19 cellular contexts compared by ENCODE assay signal in genomic region chr1:17434591-17434990, GRCh38. TPM values are rescaled to one million over a fixed set of nuclear protein-coding genes. Genes with fewer than 3 reads are reported as not detected.
DNase-seq lines count a peak whose midpoint lies in the region; ATAC-seq, FAIRE-seq and TF ChIP-seq lines count a peak whose summit lies in the region.
"Had no signal": no experiment of that assay in that cellular context is flagged by ENCODE, and none has a peak within 500 bp of the region (broad histone marks: within the 10 kb centered on the region; RNA-seq: fewer than 3 reads in every experiment).

No MANE protein-coding gene starts in this region.

- peak overlapping the region; percentile 89 to 99 (median 94); a peak in 20 of 22 replicates for H3K4me2 ChIP-seq in BLaER1 treated with 17β-estradiol and CSF1 and Interleukin-3, amounts not matched to agents 10 nM and 100 nM
- peak overlapping the region; percentile 96 for H3K4me2 ChIP-seq in GM23338

- H3K4me1 ChIP-seq in BLaER1 treated with 17β-estradiol and CSF1 and Interleukin-3, amounts not matched to agents 10 nM and 100 nM = peaks cover 56 to 75% (median 65%) of the 10 kb centered on the region in 10 experiments
- H3K4me1 ChIP-seq in GM23338 (ENCODE audit: insufficient read depth) (peaks cover 62% of the 10 kb centered on the region), small intestine (ENCODE audit: control insufficient read depth in 2 of 2, insufficient read depth in 1 of 2, low read depth in 1 of 2, low read length in 1 of 2) (no peaks in the 10 kb centered on the region)

- ATAC-seq in GM23338 (no peak), naive B cell (ENCODE audit: low read depth in 2 of 2) (no peak), HG03442 (IDR thresholded peaks at IDR 0.05; ENCODE audit: unreplicated experiment) (no peak)
- ATAC-seq: activated T-cell treated with anti-CD3 and anti-CD28 coated beads, Interleukin-2, amount 50 U/mL, for 4 hours; HCT116 had no signal

- H3K4me3 Mint-ChIP-seq in GM23338 = peak overlapping the region; percentile 83
- peak overlapping the region; percentile 42 for H3K4me3 Mint-ChIP-seq in activated naive CD8-positive, alpha-beta T cell
- peak overlapping the region in 5 of 8 donors; percentile 9 to 86 (median 58) for H3K4me3 Mint-ChIP-seq in naive B cell

- H3K79me2 ChIP-seq in GM23338 (replicated peaks; ENCODE audit: insufficient read depth) = peaks cover 92% of the 10 kb centered on the region

- no peaks in the 10 kb centered on the region for H3K27me3 ChIP-seq in BLaER1 treated with 17β-estradiol and CSF1 and Interleukin-3, amounts not matched to agents 10 nM and 100 nM
- H3K27me3 ChIP-seq in GM23338 (ENCODE audit: insufficient read depth) (no peaks in the 10 kb centered on the region), small intestine (ENCODE audit: control insufficient read depth in 2 of 2, insufficient read depth in 2 of 2, low read length in 2 of 2) (no peaks in the 10 kb centered on the region)
- H3K27me3 ChIP-seq: SJSA1 had no signal

- peaks cover 78 to 85% (median 79%) of the 10 kb centered on the region in 11 experiments for H4K20me1 ChIP-seq in BLaER1 treated with 17β-estradiol and CSF1 and Interleukin-3, amounts not matched to agents 10 nM and 100 nM
- H4K20me1 ChIP-seq in GM23338 (replicated peaks; ENCODE audit: insufficient read depth) = peaks cover 49% of the 10 kb centered on the region

- H3K36me3 Mint-ChIP-seq in GM23338 (ENCODE audit: low read depth) (peaks cover 88% of the 10 kb centered on the region), naive B cell (no peaks in the 10 kb centered on the region)
- no peaks in the 10 kb centered on the region for H3K36me3 Mint-ChIP-seq in activated naive CD8-positive, alpha-beta T cell

- DNase-seq in GM23338 (ENCODE audit: low spot score) (peak; percentile 54), naive B cell (no peak), small intestine (no peak), RCC 7860 (ENCODE audit: low spot score) (no peak), DMS 273 treated with DMSO at 0.1 percent for 48 hours (lab: John Stamatoyannopoulos, UW) (no peak)
- DNase-seq: activated CD4-positive, alpha-beta T cell treated with anti-CD3 and anti-CD28 coated beads for 48 hours; activated T-cell treated with anti-CD3 and anti-CD28 coated beads, Interleukin-2, amount 50 U/mL, for 4 hours; NCI-H1694; NCI-H510A; retina; substantia nigra had no signal

- WGBS in small intestine, 3 donors = 72 to 75% (median 73%) methylated on average over 9 of the region's 9 CpGs

- H3K27ac Mint-ChIP-seq in GM23338 (peak overlapping the region; percentile 88), naive B cell (peak overlapping the region in 1 of 6 donors; percentile 77)
- peak overlapping the region; percentile 12 for H3K27ac Mint-ChIP-seq in activated naive CD8-positive, alpha-beta T cell

- no peaks in the 10 kb centered on the region for H3K9me2 ChIP-seq in GM23338 (ENCODE audit: insufficient read depth)

- peaks cover 28% of the 10 kb centered on the region for H3K27me3 Mint-ChIP-seq in GM23338 (ENCODE audit: insufficient read depth, low read depth, poor library complexity)
- H3K27me3 Mint-ChIP-seq in activated naive CD8-positive, alpha-beta T cell = no peaks in the 10 kb centered on the region
- no peaks in the 10 kb centered on the region for H3K27me3 Mint-ChIP-seq in naive B cell

- FAIRE-seq in small intestine (lab: Jason Lieb, UNC) = no peak
- FAIRE-seq in RCC 7860 (lab: Jason Lieb, UNC) = no peak
- FAIRE-seq: D721Med, endometrium had no signal

- no peaks in the 10 kb centered on the region; a peak in 1 of 22 replicates for H3K9me3 ChIP-seq in BLaER1 treated with 17β-estradiol and CSF1 and Interleukin-3, amounts not matched to agents 10 nM and 100 nM (replicated peaks in 1 of 11)
- no peaks in the 10 kb centered on the region for H3K9me3 ChIP-seq in small intestine (ENCODE audit: control insufficient read depth, low read depth)

- H3K9me3 Mint-ChIP-seq in GM23338 = peaks cover 5% of the 10 kb centered on the region; the same call in 1 of the 3 replicates
- H3K9me3 Mint-ChIP-seq in activated naive CD8-positive, alpha-beta T cell (ENCODE audit: low read depth) = no peaks in the 10 kb centered on the region
- no peaks in the 10 kb centered on the region for H3K9me3 Mint-ChIP-seq in naive B cell
- H3K9me3 Mint-ChIP-seq: activated T-cell treated with anti-CD3 and anti-CD28 coated beads, Interleukin-2, amount 50 U/mL, for 4 hours had no signal

- no peak overlapping the region for H3K27ac ChIP-seq in BLaER1 treated with 17β-estradiol and CSF1 and Interleukin-3, amounts not matched to agents 10 nM and 100 nM
- H3K27ac ChIP-seq in GM23338 (ENCODE audit: low read depth) (peak overlapping the region; percentile 85), small intestine (ENCODE audit: low read depth in 1 of 2, low read length in 1 of 2) (no peak overlapping the region)
- H3K27ac ChIP-seq: SJSA1 had no signal

- peak overlapping the region in 3 of 10 experiments; percentile 38 to 100 (median 99); a peak in 2 of 20 replicates for H3K4me3 ChIP-seq in BLaER1 treated with 17β-estradiol and CSF1 and Interleukin-3, amounts not matched to agents 10 nM and 100 nM
- H3K4me3 ChIP-seq in GM23338 (peak overlapping the region; percentile 80), small intestine (ENCODE audit: low read depth in 1 of 2, low read length in 2 of 2) (no peak overlapping the region)
- H3K4me3 ChIP-seq: lung, SJSA1 had no signal

- H3K4me1 Mint-ChIP-seq in GM23338 (peaks cover 64% of the 10 kb centered on the region), naive B cell (peaks cover 25 to 62% (median 33%) of the 10 kb centered on the region in 3 donors)
- H3K4me1 Mint-ChIP-seq in activated naive CD8-positive, alpha-beta T cell (ENCODE audit: low read depth) = peaks cover 51% of the 10 kb centered on the region

- peaks cover 54% of the 10 kb centered on the region for H3F3A ChIP-seq in GM23338 (replicated peaks; ENCODE audit: low read depth)

- peaks cover 42 to 81% (median 76%) of the 10 kb centered on the region in 11 experiments for H3K36me3 ChIP-seq in BLaER1 treated with 17β-estradiol and CSF1 and Interleukin-3, amounts not matched to agents 10 nM and 100 nM
- H3K36me3 ChIP-seq in GM23338 (ENCODE audit: insufficient read depth) (peaks cover 24% of the 10 kb centered on the region), small intestine (ENCODE audit: control insufficient read depth in 2 of 2, insufficient read depth in 2 of 2, low read length in 2 of 2) (peaks cover 0 to 4% of the 10 kb centered on the region in 2 donors)

- peak overlapping the region in 6 of 11 experiments; percentile 25 to 100 (median 98); a peak in 5 of 22 replicates for H3K9ac ChIP-seq in BLaER1 treated with 17β-estradiol and CSF1 and Interleukin-3, amounts not matched to agents 10 nM and 100 nM

- no peak for TF ChIP-seq CTCF in GM23338 (conservative IDR thresholded peaks at IDR 0.05; ENCODE audit: low read depth in 2 of 2)

- no peak overlapping the region for H2AFZ ChIP-seq in GM23338

TF ChIP-seq in GM23338, 12 proteins besides CTCF, POLR2A, EP300 and RAD21:
- TF ChIP-seq NANOG (IDR thresholded peaks at IDR 0.05; ENCODE audit: borderline replicate concordance) (no peak), POLR2AphosphoS5 (IDR thresholded peaks at IDR 0.05; ENCODE audit: low read depth) (no peak), REST (IDR thresholded peaks at IDR 0.05; ENCODE audit: unreplicated experiment) (no peak), ETS1 (IDR thresholded peaks at IDR 0.05) (no peak), STAT1 (IDR thresholded peaks at IDR 0.05; ENCODE audit: unreplicated experiment) (no peak), ZNF331 (CRISPR knock-in tag; IDR thresholded peaks at IDR 0.05; ENCODE audit: low read depth) (no peak), EZH2phosphoT487 (IDR thresholded peaks at IDR 0.05; ENCODE audit: unreplicated experiment) (no peak)

RNA-seq across cellular contexts. Expression of gene RCC2, which starts 4.9 kb away (rescaled TPM):
- 367 and 386 TPM in 2 replicates for total RNA-seq in GM23338 (2014; rRNA removed; shearing (Covaris generic))
- polyA plus RNA-seq in GM23338 (2016; fragmentation: Nextera tagmentation; extraction: Ambion mirVana) (97.1 and 99.3 TPM in 2 replicates), naive B cell (ENCODE audit: low read depth in 6 of 6) (10 to 100 TPM; 15.3 to 43.0 (median 24.2) TPM), small intestine (10 to 100 TPM; 11.2 to 65.6 (median 12.7) TPM)
